8 cellular contexts compared by ENCODE assay signal in genomic region chr1:230568008-230568407, GRCh38.
DNase-seq lines count a peak whose midpoint lies in the region; ATAC-seq and TF ChIP-seq lines count a peak whose summit lies in the region.

No MANE protein-coding gene starts in this region.

- no peak overlapping the region for H3K4me3 Mint-ChIP-seq in T-helper 2 cell treated with Interferon-gamma antibody and Interleukin-4, amounts not matched to agents 5 μg/mL and 100 μg/mL, for 36 hours

- peaks cover 12% of the 10 kb centered on the region for H3K27me3 Mint-ChIP-seq in T-helper 2 cell treated with Interferon-gamma antibody and Interleukin-4, amounts not matched to agents 5 μg/mL and 100 μg/mL, for 36 hours (ENCODE audit: low read depth)

- no peaks in the 10 kb centered on the region for H3K27me3 ChIP-seq in dorsolateral prefrontal cortex

- no peaks in the 10 kb centered on the region for H3K36me3 Mint-ChIP-seq in T-helper 2 cell treated with Interferon-gamma antibody and Interleukin-4, amounts not matched to agents 5 μg/mL and 100 μg/mL, for 36 hours (ENCODE audit: low read depth)

- peak; percentile 33 for DNase-seq in T-helper 2 cell treated with Interferon-gamma antibody and Interleukin-4, amounts not matched to agents 5 μg/mL and 100 μg/mL, for 36 hours (ENCODE audit: low spot score)
- DNase-seq in T-helper 2 cell: no peak
- DNase-seq in NAMALWA (ENCODE audit: low spot score): peak; percentile 33
- peak in 9 of 10 donors; percentile 38 to 85 (median 74) for DNase-seq in dorsolateral prefrontal cortex
- peak; percentile 2 to 13 (median 2) for DNase-seq in stimulated activated CD4-positive, alpha-beta T cell treated with anti-CD3 and anti-CD28 coated beads, TNF-alpha, amount 100 ng/mL, for 48 hours (ENCODE audit: low read depth in 3 of 3)
- DNase-seq in Kasumi-1 (lab: John Stamatoyannopoulos, UW): no peak
- DNase-seq in NK-92 treated with Interleukin-12 subunit alpha and Interleukin-12 subunit beta, amount 100 ng/mL, for 24 hours (lab: John Stamatoyannopoulos, UW): no peak

- no peaks in the 10 kb centered on the region for H3K9me3 Mint-ChIP-seq in T-helper 2 cell treated with Interferon-gamma antibody and Interleukin-4, amounts not matched to agents 5 μg/mL and 100 μg/mL, for 36 hours

- intact Hi-C loops in dorsolateral prefrontal cortex (cut with DNase I): no loop called here

- peaks cover 2% of the 10 kb centered on the region for H3K4me1 Mint-ChIP-seq in T-helper 2 cell treated with Interferon-gamma antibody and Interleukin-4, amounts not matched to agents 5 μg/mL and 100 μg/mL, for 36 hours (ENCODE audit: low read depth)

- ATAC-seq in HG03439 (IDR thresholded peaks at IDR 0.05; ENCODE audit: unreplicated experiment): no peak

- H3K4me3 ChIP-seq in dorsolateral prefrontal cortex: no peak overlapping the region

- H3K27ac ChIP-seq in dorsolateral prefrontal cortex: peak overlapping the region in 23 of 59 donors; percentile 1 to 74 (median 51)

- peak in 9 of 56 donors; percentile 8 to 43 (median 30) for TF ChIP-seq CTCF in dorsolateral prefrontal cortex (IDR thresholded peaks at IDR 0.05 in 54 of 56, conservative IDR thresholded peaks at IDR 0.05 in 2 of 56; ENCODE audit: low read depth in 1 of 56, partially characterized antibody in 56 of 56)

- H3K27ac Mint-ChIP-seq in T-helper 2 cell treated with Interferon-gamma antibody and Interleukin-4, amounts not matched to agents 5 μg/mL and 100 μg/mL, for 36 hours: no peak overlapping the region

Comparison
In these comparisons a context has a peak if more than half of its experiments do, and no peak if none do; other contexts are left out.
1. DNase-seq: peak in T-helper 2 cell treated with Interferon-gamma antibody and Interleukin-4, amounts not matched to agents 5 μg/mL and 100 μg/mL, for 36 hours (single experiment), NAMALWA (single experiment), dorsolateral prefrontal cortex (9 of 10) and stimulated activated CD4-positive, alpha-beta T cell treated with anti-CD3 and anti-CD28 coated beads, TNF-alpha, amount 100 ng/mL, for 48 hours (3 of 3); none in T-helper 2 cell (0 of 5), Kasumi-1 (0 of 2) and NK-92 treated with Interleukin-12 subunit alpha and Interleukin-12 subunit beta, amount 100 ng/mL, for 24 hours (single experiment).